8 cellular contexts compared by ENCODE assay signal in the genomic region with DNA sequence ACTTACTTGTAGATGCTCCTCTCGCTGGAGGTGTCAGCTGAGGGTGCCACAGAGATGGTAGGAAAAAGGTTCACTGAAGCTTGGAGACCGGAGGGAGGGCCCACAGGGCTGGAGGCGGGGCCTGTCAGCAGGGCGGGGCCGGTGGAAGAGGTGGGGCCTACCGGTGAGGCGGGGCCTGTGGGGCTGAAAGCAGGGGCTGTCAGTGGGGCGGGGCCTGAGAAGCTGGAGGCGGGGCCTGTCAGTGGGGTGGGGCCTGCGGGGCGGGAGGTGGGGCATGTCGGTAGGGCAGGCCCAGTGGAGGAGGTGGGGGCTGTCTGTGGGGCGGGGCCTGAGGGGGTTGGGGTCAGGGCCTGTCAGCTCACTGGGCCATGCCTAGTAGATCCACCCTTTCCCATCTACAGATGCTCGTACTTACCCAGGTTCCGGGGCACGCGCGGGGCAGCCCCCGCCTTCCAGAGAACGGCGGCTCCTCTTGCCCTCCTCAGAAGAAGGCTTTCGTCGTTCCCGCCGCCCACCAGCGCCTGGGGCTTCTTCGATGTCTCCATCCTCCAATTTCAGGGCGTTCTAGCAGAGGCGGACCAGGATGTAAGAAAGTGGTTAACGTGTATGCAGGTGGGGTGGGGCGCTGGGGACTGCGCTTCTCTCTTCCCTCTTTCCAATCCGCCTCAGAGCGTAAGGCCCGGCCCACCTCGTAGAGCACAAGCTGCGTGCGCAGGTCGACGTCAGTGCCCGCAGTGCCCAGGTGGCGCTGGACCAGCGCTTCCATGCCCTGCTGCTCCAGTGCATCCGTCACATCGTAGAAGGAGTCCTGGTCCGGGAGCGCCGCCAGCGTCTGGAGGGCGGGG. TPM values are rescaled to one million over a fixed set of nuclear protein-coding genes. Genes with fewer than 3 reads are reported as not detected.
DNase-seq lines count a peak whose midpoint lies in the region; ATAC-seq and TF ChIP-seq lines count a peak whose summit lies in the region.
"Had no signal": no experiment of that assay in that cellular context is flagged by ENCODE, and none has a peak within 500 bp of the region (broad histone marks: within the 10 kb centered on the region; RNA-seq: fewer than 3 reads in every experiment).

No MANE protein-coding gene starts in this region.

- no peaks in the 10 kb centered on the region for H3K9me3 ChIP-seq in spleen
- H3K9me3 ChIP-seq: SJSA1 had no signal

- 83 to 91% (median 88%) methylated on average over 39 to 50 of the region's 50 CpGs for WGBS in spleen, 5 donors

- H3K4me1 ChIP-seq in spleen = peaks cover 14 to 60% (median 36%) of the 10 kb centered on the region in 6 donors

- TF ChIP-seq CTCF in GM13976 (IDR thresholded peaks at IDR 0.05; ENCODE audit: borderline replicate concordance, control extremely low read depth, extremely low read depth, insufficient read depth, missing control alignments) (no peak), spleen (IDR thresholded peaks at IDR 0.05 in 8 of 11, conservative IDR thresholded peaks at IDR 0.05 in 3 of 11) (no peak)

- ATAC-seq in GM21737 (IDR thresholded peaks at IDR 0.05; ENCODE audit: unreplicated experiment) = no peak
- no peak for ATAC-seq in GM21447 (IDR thresholded peaks at IDR 0.05; ENCODE audit: unreplicated experiment)

- no peak overlapping the region for H3K4me3 ChIP-seq in spleen
- H3K4me3 ChIP-seq: SJSA1 had no signal

- H3K27ac ChIP-seq in spleen = peak overlapping the region in 5 of 8 donors; percentile 33 to 95 (median 52)
- H3K27ac ChIP-seq: SJSA1 had no signal

- intact Hi-C loops in spleen (cut with DNase I; ENCODE audit: low total_unique reads) = no loop called here

- DNase-seq in GM13976 (ENCODE audit: low spot score) = peak; percentile 87
- DNase-seq in MV-4-11 (lab: John Stamatoyannopoulos, UW) = peak; percentile 84
- peak; percentile 69 to 83 (median 73) for DNase-seq in activated CD8-positive, alpha-beta memory T cell treated with anti-CD3 and anti-CD28 coated beads for 48 hours (ENCODE audit: low read depth in 2 of 3, low spot score in 2 of 3)
- DNase-seq in erythroblast (lab: John Stamatoyannopoulos, UW) = peak; percentile 86 to 90
- DNase-seq in spleen = peak; percentile 86

- no peaks in the 10 kb centered on the region for H3K27me3 ChIP-seq in spleen (replicated peaks in 1 of 7)
- H3K27me3 ChIP-seq: SJSA1 had no signal

- in situ Hi-C loops in GM13976 (cut with MboI; ENCODE audit: low sequenced_read_pairs, unreplicated experiment) = no loop called here

- peaks cover 3 to 99% (median 77%) of the 10 kb centered on the region in 6 donors for H3K36me3 ChIP-seq in spleen

- no peak for TF ChIP-seq POLR2A in erythroblast (IDR thresholded peaks at IDR 0.05; ENCODE audit: low read length)
- no peak for TF ChIP-seq POLR2A in spleen (IDR thresholded peaks at IDR 0.05)

RNA-seq across cellular contexts. Expression of gene TMEM208, which starts 9.8 kb away (rescaled TPM):
- total RNA-seq in spleen = 10 to 100 TPM; 28.1 to 39.0 (median 29.3) TPM
- polyA plus RNA-seq in spleen = 10 to 100 TPM; 54.5 to 68.7 (median 65.9) TPM

RNA-seq across cellular contexts. Expression of gene FHOD1, which starts 10.5 kb away (rescaled TPM):
- 100 to 1,000 TPM in 6 of 7 donors, 10 to 100 TPM in 1; 97.3 to 304 (median 145) TPM for total RNA-seq in spleen
- 100 to 1,000 TPM in 2 of 3 donors, 10 to 100 TPM in 1; 45.6 to 193 (median 149) TPM for polyA plus RNA-seq in spleen

RNA-seq across cellular contexts. Expression of gene SLC9A5, which starts 12.0 kb away (rescaled TPM):
- 10 to 100 TPM in 5 of 7 donors, 1 to 10 TPM in 2; 8.1 to 26.8 (median 13.5) TPM for total RNA-seq in spleen
- polyA plus RNA-seq in spleen = 10 to 100 TPM in 2 of 3 donors, 1 to 10 TPM in 1; 6.0 to 34.1 (median 33.6) TPM

RNA-seq across cellular contexts. Expression of gene ELMO3, which starts 37.8 kb away (rescaled TPM):
- 1 to 10 TPM; 2.8 to 4.7 (median 4.0) TPM for total RNA-seq in spleen
- 1 to 10 TPM; 4.2 to 8.7 (median 7.0) TPM for polyA plus RNA-seq in spleen

RNA-seq across cellular contexts. Expression of gene PLEKHG4, which starts 42.6 kb away (rescaled TPM):
- total RNA-seq in spleen = 10 to 100 TPM in 6 of 7 donors, 1 to 10 TPM in 1; 9.6 to 27.9 (median 15.2) TPM
- 10 to 100 TPM in 2 of 3 donors, 1 to 10 TPM in 1; 5.1 to 12.7 (median 11.3) TPM for polyA plus RNA-seq in spleen
